10 cellular contexts compared by ENCODE assay signal in the genomic region with DNA sequence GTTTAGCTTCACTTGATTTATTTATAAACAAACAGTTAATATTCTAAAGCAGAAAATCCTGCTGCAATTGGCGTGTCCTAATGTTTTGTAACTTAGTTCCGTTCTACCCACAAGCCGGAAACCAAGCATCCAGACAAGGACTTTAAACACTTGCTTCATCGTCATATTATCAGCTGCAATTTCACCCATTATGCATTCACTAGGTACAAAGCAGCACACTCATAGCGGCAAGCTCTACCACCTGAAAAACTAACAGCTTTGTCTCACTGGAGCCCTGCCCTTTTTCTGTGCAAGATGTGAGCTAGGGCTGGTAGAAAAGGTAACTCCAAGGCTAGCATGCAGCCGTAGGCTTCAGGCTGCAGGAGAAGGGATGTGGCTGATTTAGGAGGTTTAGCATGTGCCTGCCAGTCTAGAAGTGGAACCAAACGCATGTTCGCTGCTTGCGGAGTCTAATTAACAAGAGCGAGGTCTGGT. TPM values are rescaled to one million over a fixed set of nuclear protein-coding genes. Genes with fewer than 3 reads are reported as not detected.
DNase-seq lines count a peak whose midpoint lies in the region; ATAC-seq and TF ChIP-seq lines count a peak whose summit lies in the region.
"Had no signal": no experiment of that assay in that cellular context is flagged by ENCODE, and none has a peak within 500 bp of the region (broad histone marks: within the 10 kb centered on the region; RNA-seq: fewer than 3 reads in every experiment).

No MANE protein-coding gene starts in this region.

- ATAC-seq in HG02852 (IDR thresholded peaks at IDR 0.05; ENCODE audit: unreplicated experiment) = no peak
- ATAC-seq: activated T-cell treated with anti-CD3 and anti-CD28 coated beads, Interleukin-2, amount 50 U/mL, for 4 hours had no signal

- peaks cover 3% of the 10 kb centered on the region for H3K27me3 Mint-ChIP-seq in neural progenitor cell (ENCODE audit: insufficient read depth, low read depth)

- CTCF ChIA-PET in GM10248 (lab: Yijun Ruan, JAX) = interaction anchor here (0.9 to 2.7 kb wide), 2 partner anchors 170 to 673 kb away, joined by 3 to 13 read pairs; no protein-coding TSS in a partner anchor

- H4K20me1 ChIP-seq in neural progenitor cell (ENCODE audit: low read depth) = no peaks in the 10 kb centered on the region

- DNase-seq in AG20443 (ENCODE audit: low spot score) (peak; percentile 16), NCI-H460 (ENCODE audit: extremely low read depth, low read depth) (peak; percentile 40), neural progenitor cell (ENCODE audit: low spot score) (no peak), D341Med (ENCODE audit: low spot score) (no peak), GM10248 (ENCODE audit: extremely low spot score) (no peak)
- DNase-seq in activated effector memory CD4-positive, alpha-beta T cell treated with anti-CD3 and anti-CD28 coated beads, Interleukin-2, amount 50 U/mL, for 16 hours = no peak
- DNase-seq: activated T-cell treated with anti-CD3 and anti-CD28 coated beads, Interleukin-2, amount 50 U/mL, for 4 hours; CD4-positive, CD25-positive, alpha-beta regulatory T cell had no signal

- no peak overlapping the region for H3K27ac Mint-ChIP-seq in neural progenitor cell
- H3K27ac Mint-ChIP-seq: CD4-positive, CD25-positive, alpha-beta regulatory T cell had no signal

- H3K36me3 ChIP-seq in duodenal mucosa (ENCODE audit: control insufficient read depth in 1 of 2, insufficient read depth in 2 of 2, low read length in 2 of 2) (no peaks in the 10 kb centered on the region), neural progenitor cell (no peaks in the 10 kb centered on the region)

- H3K4me1 ChIP-seq in duodenal mucosa (ENCODE audit: control insufficient read depth in 1 of 2, insufficient read depth in 2 of 2, low read length in 2 of 2) (peaks cover 17 to 22% of the 10 kb centered on the region in 2 donors), neural progenitor cell (peaks cover 10% of the 10 kb centered on the region)

- H3F3A ChIP-seq in neural progenitor cell (ENCODE audit: low read depth) = no peaks in the 10 kb centered on the region

- peaks cover 3 to 6% of the 10 kb centered on the region in 2 donors for H3K27me3 ChIP-seq in duodenal mucosa (ENCODE audit: control insufficient read depth in 1 of 2, insufficient read depth in 2 of 2, low read length in 2 of 2)
- H3K27me3 ChIP-seq in neural progenitor cell = no peaks in the 10 kb centered on the region

- peaks cover 3% of the 10 kb centered on the region for H3K4me1 Mint-ChIP-seq in neural progenitor cell

- H3K36me3 Mint-ChIP-seq in neural progenitor cell = peaks cover 2% of the 10 kb centered on the region
- H3K36me3 Mint-ChIP-seq: CD4-positive, CD25-positive, alpha-beta regulatory T cell had no signal

- peak overlapping the region; percentile 88 for H2AFZ ChIP-seq in neural progenitor cell (replicated peaks)

- H3K9me3 Mint-ChIP-seq in neural progenitor cell = peaks cover 9% of the 10 kb centered on the region
- H3K9me3 Mint-ChIP-seq: activated T-cell treated with anti-CD3 and anti-CD28 coated beads, Interleukin-2, amount 50 U/mL, for 4 hours had no signal

- no peak overlapping the region for H3K4me2 ChIP-seq in neural progenitor cell

- no peak overlapping the region for H3K4me3 Mint-ChIP-seq in neural progenitor cell
- H3K4me3 Mint-ChIP-seq: activated T-cell treated with anti-CD3 and anti-CD28 coated beads, Interleukin-2, amount 50 U/mL, for 4 hours; CD4-positive, CD25-positive, alpha-beta regulatory T cell had no signal

- peak overlapping the region; percentile 38 to 44 for H3K4me3 ChIP-seq in duodenal mucosa (ENCODE audit: low read depth in 1 of 2, low read length in 2 of 2)
- no peak overlapping the region for H3K4me3 ChIP-seq in neural progenitor cell

- TF ChIP-seq CTCF in neural progenitor cell (IDR thresholded peaks at IDR 0.05) (no peak), GM10248 (IDR thresholded peaks at IDR 0.05; ENCODE audit: control extremely low read depth, extremely low read depth, low read depth, missing control alignments) (no peak)

- no peak overlapping the region for H3K27ac ChIP-seq in duodenal mucosa (ENCODE audit: low read depth, low read length)
- no peak overlapping the region for H3K27ac ChIP-seq in neural progenitor cell

- H3K9ac ChIP-seq in duodenal mucosa (ENCODE audit: low read depth in 1 of 2, low read length in 2 of 2) (peak overlapping the region in 1 of 2 donors; percentile 5), neural progenitor cell (no peak overlapping the region)

- POLR2A ChIA-PET in GM10248 (lab: Yijun Ruan, JAX) = no interaction called here

- H3K79me2 ChIP-seq in neural progenitor cell (ENCODE audit: low read depth) = no peaks in the 10 kb centered on the region

- H3K9me3 ChIP-seq in duodenal mucosa (ENCODE audit: control insufficient read depth in 1 of 2, low read length in 2 of 2) (no peaks in the 10 kb centered on the region), neural progenitor cell (ENCODE audit: low read depth) (no peaks in the 10 kb centered on the region)

RNA-seq across cellular contexts. Expression of a gene that starts 43.7 kb away (rescaled TPM):
- total RNA-seq in NCI-H460 (2014; rRNA removed; shearing (Covaris generic)) = 21.4 and 21.5 TPM in 2 replicates
- 8.4 and 9.6 TPM in 2 replicates for polyA plus RNA-seq in NCI-H460 (2014; cell fraction: nucleus; rRNA removed)
- 25.5 and 49.7 TPM in 2 replicates for total RNA-seq in neural progenitor cell (ENCODE audit: low replicate concordance)

RNA-seq across cellular contexts. Expression of a gene that starts 54.0 kb away (rescaled TPM):
- total RNA-seq in NCI-H460 (2014; rRNA removed; shearing (Covaris generic)) = 1.4 and 2.0 TPM in 2 replicates
- 1.6 and 2.7 TPM in 2 replicates for polyA plus RNA-seq in NCI-H460 (2014; cell fraction: nucleus; rRNA removed)
- total RNA-seq in neural progenitor cell (ENCODE audit: low replicate concordance) = not detected in 2 replicates
- total RNA-seq: activated T-cell treated with anti-CD3 and anti-CD28 coated beads, Interleukin-2, amount 50 U/mL, for 4 hours; CD4-positive, CD25-positive, alpha-beta regulatory T cell had no signal
- polyA plus RNA-seq: CD4-positive, CD25-positive, alpha-beta regulatory T cell had no signal

Comparison
In these comparisons a context has a peak if more than half of its experiments do, and no peak if none do; other contexts are left out.
1. DNase-seq: peak in AG20443 (single experiment) and NCI-H460 (single experiment); none in neural progenitor cell (single experiment), D341Med (single experiment), GM10248 (single experiment) and activated effector memory CD4-positive, alpha-beta T cell treated with anti-CD3 and anti-CD28 coated beads, Interleukin-2, amount 50 U/mL, for 16 hours (single experiment).